8 cellular contexts compared by ENCODE assay signal in the genomic region with DNA sequence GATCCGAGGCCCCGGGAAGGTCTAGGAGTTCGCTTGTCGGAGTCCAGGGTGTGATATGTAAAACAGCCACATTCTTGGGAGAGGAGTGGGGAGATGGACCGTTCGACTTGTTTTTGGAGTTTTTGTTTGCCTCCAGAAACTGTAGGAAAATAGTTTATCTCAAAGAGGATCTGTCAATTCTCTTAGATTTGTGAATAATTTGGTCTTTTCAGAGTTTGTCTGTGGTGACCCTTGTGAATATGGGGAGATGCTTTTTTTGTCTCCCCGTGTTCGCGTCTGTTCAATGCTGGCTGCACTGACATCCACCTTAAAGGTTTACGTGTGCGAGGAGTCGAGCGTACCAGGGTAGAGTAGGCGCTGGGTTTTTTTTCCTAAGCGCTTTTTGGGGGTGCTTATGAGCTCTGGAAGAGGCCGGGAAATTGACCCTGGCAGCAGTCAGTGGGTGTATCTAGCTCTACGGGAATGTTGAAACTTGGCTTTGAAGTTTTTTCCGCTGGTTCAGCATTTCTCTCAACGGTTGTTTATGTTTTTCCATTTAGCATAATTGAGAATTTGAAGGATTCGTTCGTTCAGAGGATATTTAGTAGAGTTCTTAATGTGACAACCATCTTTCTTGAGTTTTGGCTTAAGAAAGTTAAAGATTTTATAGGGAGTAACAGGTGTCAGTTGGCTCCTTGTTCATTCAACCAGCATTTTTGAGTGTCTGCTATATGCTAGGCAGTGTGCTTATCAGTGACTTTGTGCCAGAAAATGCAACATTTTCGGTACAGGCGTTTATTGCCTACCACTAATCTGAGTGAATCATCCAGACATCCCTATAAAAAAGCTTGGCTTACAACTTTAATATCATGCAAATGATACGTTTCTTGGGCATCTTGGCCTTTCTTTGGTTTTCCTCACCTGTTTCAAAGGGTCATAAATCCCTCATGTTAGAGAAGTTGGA. TPM values are rescaled to one million over a fixed set of nuclear protein-coding genes. Genes with fewer than 3 reads are reported as not detected.
DNase-seq lines count a peak whose midpoint lies in the region; ATAC-seq, FAIRE-seq and TF ChIP-seq lines count a peak whose summit lies in the region.

No MANE protein-coding gene starts in this region.

- H3K27me3 ChIP-seq in MG63, result no peaks in the 10 kb centered on the region

- CTCF ChIA-PET in Calu3 (lab: Charles Lee), result no interaction called here

- no peaks in the 10 kb centered on the region for H3K27me3 Mint-ChIP-seq in Calu3 (ENCODE audit: unreplicated experiment)
- no peaks in the 10 kb centered on the region for H3K27me3 Mint-ChIP-seq in mesothelial cell of epicardium (ENCODE audit: low read depth)

- H3K4me3 Mint-ChIP-seq in Calu3 (ENCODE audit: low read depth, unreplicated experiment), result peak overlapping the region; percentile 87
- H3K4me3 Mint-ChIP-seq in mesothelial cell of epicardium, result peak overlapping the region; percentile 85

- TF ChIP-seq CTCF in Calu3 (IDR thresholded peaks at IDR 0.05; ENCODE audit: unreplicated experiment) (no peak), mesothelial cell of epicardium (IDR thresholded peaks at IDR 0.05; ENCODE audit: unreplicated experiment) (no peak)

- peak overlapping the region; percentile 98 for H3K27ac ChIP-seq in cingulate gyrus (ENCODE audit: low read depth, low read length)

- H3K4me1 Mint-ChIP-seq in Calu3 (ENCODE audit: low read depth, unreplicated experiment) (peaks cover 24% of the 10 kb centered on the region), mesothelial cell of epicardium (peaks cover 35% of the 10 kb centered on the region)

- H3K9me3 Mint-ChIP-seq in Calu3 (ENCODE audit: low read depth, unreplicated experiment), result no peaks in the 10 kb centered on the region
- no peaks in the 10 kb centered on the region for H3K9me3 Mint-ChIP-seq in mesothelial cell of epicardium

- H3K4me3 ChIP-seq in MG63, result peak overlapping the region; percentile 99

- no peak for FAIRE-seq in urothelium cell line (lab: Jason Lieb, UNC)

- H3K36me3 Mint-ChIP-seq in Calu3 (ENCODE audit: insufficient read depth, unreplicated experiment) (peaks cover 23% of the 10 kb centered on the region), mesothelial cell of epicardium (peaks cover 5% of the 10 kb centered on the region)

- H3K36me3 ChIP-seq in MG63, result peaks cover 22% of the 10 kb centered on the region

- peak overlapping the region; percentile 74 for H3K27ac Mint-ChIP-seq in Calu3 (ENCODE audit: unreplicated experiment)
- peak overlapping the region; percentile 99 for H3K27ac Mint-ChIP-seq in mesothelial cell of epicardium

- no peak for ATAC-seq in HG02678 (IDR thresholded peaks at IDR 0.05; ENCODE audit: unreplicated experiment)
- ATAC-seq in GM21723 (IDR thresholded peaks at IDR 0.05; ENCODE audit: unreplicated experiment), result no peak

- no peaks in the 10 kb centered on the region for H3K9me3 ChIP-seq in MG63

- intact Hi-C loops in Calu3 (cut with micrococcal nuclease; ENCODE audit: unreplicated experiment), result loop anchor here (5.0 kb wide), 1 partner anchor 291 kb away; no protein-coding TSS in a partner anchor

- BruUV-seq in Calu3 (replicated peaks; lab: Mats Ljungman, UMichigan), result TSS peak; percentile 42

- no peak for DNase-seq in Calu3
- no peak for DNase-seq in MG63
- DNase-seq in mesothelial cell of epicardium (ENCODE audit: low spot score in 2 of 2, unreplicated experiment in 2 of 2), result no peak
- no peak for DNase-seq in NCI-H1436 treated with DMSO at 0.1 percent for 48 hours (lab: John Stamatoyannopoulos, UW)
- no peak for DNase-seq in urothelium cell line (ENCODE audit: low spot score)

RNA-seq across cellular contexts. Expression of a gene that starts 1.2 kb away (rescaled TPM):
- total RNA-seq in Calu3 (2022) (95.9 and 107 TPM in 2 replicates), mesothelial cell of epicardium (116 to 121 TPM (median 119 TPM) in 3 replicates)
- 81.1 and 101 TPM in 2 replicates for total RNA-seq in MG63 (2014; rRNA removed; shearing (Covaris generic); ENCODE audit: low replicate concordance)

RNA-seq across cellular contexts. Expression of a gene that starts 16.0 kb away (rescaled TPM):
- total RNA-seq in Calu3 (2022) (10.6 and 13.3 TPM in 2 replicates), mesothelial cell of epicardium (24.4 to 28.8 TPM (median 25.5 TPM) in 3 replicates)
- 14.1 and 19.2 TPM in 2 replicates for total RNA-seq in MG63 (2014; rRNA removed; shearing (Covaris generic); ENCODE audit: low replicate concordance)
